Comparison of ENCODE assay signal across 18 cellular contexts in genomic region chr17:9381068-9381467, GRCh38.
A peak's percentile ranks its signal among the peaks of the same experiment; 100 is the strongest.
DNase-seq lines count a peak whose midpoint lies in the region; FAIRE-seq and TF ChIP-seq lines count a peak whose summit lies in the region.
"Had no signal": no experiment of that assay in that cellular context is flagged by ENCODE, and none has a peak within 500 bp of the region (broad histone marks: within the 10 kb centered on the region; RNA-seq: fewer than 3 reads in every experiment).

No MANE protein-coding gene starts in this region.

- H3K27me3 ChIP-seq in ACC112 (ENCODE audit: insufficient read depth, low read length), result no peaks in the 10 kb centered on the region
- no peaks in the 10 kb centered on the region for H3K27me3 ChIP-seq in endothelial cell of umbilical vein (ENCODE audit: control insufficient read depth in 2 of 2, insufficient read depth in 2 of 2, low read length in 2 of 2)
- no peaks in the 10 kb centered on the region for H3K27me3 ChIP-seq in esophagus muscularis mucosa
- H3K27me3 ChIP-seq in ovary, result no peaks in the 10 kb centered on the region
- H3K27me3 ChIP-seq: BLaER1 treated with 17β-estradiol and CSF1 and Interleukin-3, amounts not matched to agents 10 nM and 100 nM had no signal

- no peaks in the 10 kb centered on the region for H3K9me1 ChIP-seq in endothelial cell of umbilical vein (replicated peaks; ENCODE audit: control insufficient read depth, extremely low read depth, insufficient read depth, low read length)

- H4K20me1 ChIP-seq in endothelial cell of umbilical vein (replicated peaks; ENCODE audit: control insufficient read depth, extremely low read depth, insufficient read depth, low read length), result no peaks in the 10 kb centered on the region

- no peak overlapping the region for H3K9ac ChIP-seq in endothelial cell of umbilical vein (replicated peaks; ENCODE audit: extremely low read depth, insufficient read depth, low read length)
- H3K9ac ChIP-seq: BLaER1 treated with 17β-estradiol and CSF1 and Interleukin-3, amounts not matched to agents 10 nM and 100 nM had no signal

- H3K9me3 ChIP-seq in endothelial cell of umbilical vein (replicated peaks; ENCODE audit: control insufficient read depth, insufficient read depth, low read length), result no peaks in the 10 kb centered on the region
- no peaks in the 10 kb centered on the region for H3K9me3 ChIP-seq in esophagus muscularis mucosa
- no peaks in the 10 kb centered on the region for H3K9me3 ChIP-seq in ovary

- intact Hi-C loops in endothelial cell of umbilical vein (cut with micrococcal nuclease), result no loop called here
- intact Hi-C loops in activated T-helper 2 cell treated with anti-CD3 and anti-CD28 coated beads, Interferon-gamma antibody, Interleukin-2, Interleukin-4, amounts not matched to agents 10 μg/mL and 5 μg/mL and 100 μg/mL, durations not matched to agents 14 hours and 24 hours and 36 hours (cut with micrococcal nuclease), result no loop called here
- intact Hi-C loops in esophagus muscularis mucosa (cut with DNase I), result no loop called here
- intact Hi-C loops in ovary (cut with DNase I), result no loop called here

- H3K4me2 ChIP-seq in endothelial cell of umbilical vein (ENCODE audit: insufficient read depth, low read length), result no peak overlapping the region
- H3K4me2 ChIP-seq: BLaER1 treated with 17β-estradiol and CSF1 and Interleukin-3, amounts not matched to agents 10 nM and 100 nM had no signal

- H3K4me3 Mint-ChIP-seq in osteocyte (ENCODE audit: unreplicated experiment), result no peak overlapping the region
- H3K4me3 Mint-ChIP-seq in activated T-helper 2 cell treated with anti-CD3 and anti-CD28 coated beads, Interferon-gamma antibody, Interleukin-2, Interleukin-4, amounts not matched to agents 10 μg/mL and 5 μg/mL and 100 μg/mL, durations not matched to agents 14 hours and 24 hours and 36 hours (ENCODE audit: low read depth), result no peak overlapping the region
- H3K4me3 Mint-ChIP-seq: CD4-positive, alpha-beta T cell; HFFc6 had no signal

- peaks cover 9% of the 10 kb centered on the region for H3K36me3 Mint-ChIP-seq in osteocyte (ENCODE audit: unreplicated experiment)
- H3K36me3 Mint-ChIP-seq in activated T-helper 2 cell treated with anti-CD3 and anti-CD28 coated beads, Interferon-gamma antibody, Interleukin-2, Interleukin-4, amounts not matched to agents 10 μg/mL and 5 μg/mL and 100 μg/mL, durations not matched to agents 14 hours and 24 hours and 36 hours (ENCODE audit: low read depth), result peaks cover 12% of the 10 kb centered on the region

- H3K36me3 ChIP-seq in ACC112 (ENCODE audit: insufficient read depth, low read length) (peaks cover 8% of the 10 kb centered on the region; the same call in 1 of the 2 replicates), endothelial cell of umbilical vein (ENCODE audit: control insufficient read depth in 2 of 2, extremely low read depth in 1 of 2, insufficient read depth in 2 of 2, low read length in 2 of 2) (no peaks in the 10 kb centered on the region), esophagus muscularis mucosa (peaks cover 0 to 14% (median 8%) of the 10 kb centered on the region in 4 donors), ovary (no peaks in the 10 kb centered on the region)

- FAIRE-seq in endothelial cell of umbilical vein (lab: Jason Lieb, UNC), result peak; percentile 70
- FAIRE-seq: G401.6, GM12892 had no signal

- H3K4me1 ChIP-seq in ACC112 (ENCODE audit: control insufficient read depth, insufficient read depth, low read length, unreplicated experiment), result peaks cover 10% of the 10 kb centered on the region
- peaks cover 5% of the 10 kb centered on the region for H3K4me1 ChIP-seq in endothelial cell of umbilical vein (ENCODE audit: control insufficient read depth, extremely low read depth, insufficient read depth, low read length)
- no peaks in the 10 kb centered on the region for H3K4me1 ChIP-seq in esophagus muscularis mucosa
- H3K4me1 ChIP-seq in ovary (ENCODE audit: insufficient read depth), result no peaks in the 10 kb centered on the region

- no TSS peak for BruUV-seq in endothelial cell of umbilical vein (replicated peaks; lab: Mats Ljungman, UMichigan)

- TF ChIP-seq POLR2A in endothelial cell of umbilical vein (IDR thresholded peaks at IDR 0.05; ENCODE audit: low read depth, low read length) (no peak), esophagus muscularis mucosa (IDR thresholded peaks at IDR 0.05; ENCODE audit: low read depth) (no peak), ovary (IDR thresholded peaks at IDR 0.05) (no peak)

- H2AFZ ChIP-seq in ACC112 (ENCODE audit: low read length, unreplicated experiment), result no peak overlapping the region
- H2AFZ ChIP-seq in endothelial cell of umbilical vein (ENCODE audit: low read depth, low read length), result no peak overlapping the region

- DNase-seq in LHCN-M2 (ENCODE audit: low read depth), result peak; percentile 20
- DNase-seq in endothelial cell of umbilical vein (ENCODE audit: low read depth, low spot score), result peak; percentile 45
- no peak for DNase-seq in osteocyte (ENCODE audit: extremely low spot score, unreplicated experiment)
- DNase-seq in activated T-helper 2 cell treated with anti-CD3 and anti-CD28 coated beads, Interferon-gamma antibody, Interleukin-2, Interleukin-4, amounts not matched to agents 10 μg/mL and 5 μg/mL and 100 μg/mL, durations not matched to agents 14 hours and 24 hours and 36 hours (ENCODE audit: low spot score), result no peak
- DNase-seq in esophagus muscularis mucosa (ENCODE audit: extremely low spot score), result no peak
- no peak for DNase-seq in ovary
- DNase-seq in cerebellum (ENCODE audit: low spot score), result no peak
- DNase-seq: 8988T; ACHN; Calu3; CD4-positive, alpha-beta T cell; DMS 273 treated with DMSO at 0.1 percent for 48 hours; HCEC 1CT; HFFc6 had no signal

- H3K27me3 Mint-ChIP-seq in osteocyte (ENCODE audit: unreplicated experiment), result no peaks in the 10 kb centered on the region
- H3K27me3 Mint-ChIP-seq in activated T-helper 2 cell treated with anti-CD3 and anti-CD28 coated beads, Interferon-gamma antibody, Interleukin-2, Interleukin-4, amounts not matched to agents 10 μg/mL and 5 μg/mL and 100 μg/mL, durations not matched to agents 14 hours and 24 hours and 36 hours (ENCODE audit: low read depth), result no peaks in the 10 kb centered on the region
- H3K27me3 Mint-ChIP-seq: CD4-positive, alpha-beta T cell had no signal

- no peaks in the 10 kb centered on the region for H3K79me2 ChIP-seq in ACC112 (ENCODE audit: control insufficient read depth, insufficient read depth, low read length, unreplicated experiment)
- H3K79me2 ChIP-seq in endothelial cell of umbilical vein (ENCODE audit: control insufficient read depth, insufficient read depth, low read length), result no peaks in the 10 kb centered on the region

- H3K9me3 Mint-ChIP-seq in osteocyte (ENCODE audit: unreplicated experiment), result no peaks in the 10 kb centered on the region
- no peaks in the 10 kb centered on the region for H3K9me3 Mint-ChIP-seq in activated T-helper 2 cell treated with anti-CD3 and anti-CD28 coated beads, Interferon-gamma antibody, Interleukin-2, Interleukin-4, amounts not matched to agents 10 μg/mL and 5 μg/mL and 100 μg/mL, durations not matched to agents 14 hours and 24 hours and 36 hours
- H3K9me3 Mint-ChIP-seq: CD4-positive, alpha-beta T cell; HFFc6 had no signal

- CTCF ChIA-PET in endothelial cell of umbilical vein (lab: Charles Lee), result interaction anchor here (0.6 kb wide), 1 partner anchor 36 kb away, joined by 4 read pairs; no protein-coding TSS in a partner anchor

- H3K27ac Mint-ChIP-seq in osteocyte (ENCODE audit: unreplicated experiment), result peak overlapping the region; percentile 83
- no peak overlapping the region for H3K27ac Mint-ChIP-seq in activated T-helper 2 cell treated with anti-CD3 and anti-CD28 coated beads, Interferon-gamma antibody, Interleukin-2, Interleukin-4, amounts not matched to agents 10 μg/mL and 5 μg/mL and 100 μg/mL, durations not matched to agents 14 hours and 24 hours and 36 hours
- H3K27ac Mint-ChIP-seq: CD4-positive, alpha-beta T cell; HFFc6 had no signal

- H3K4me3 ChIP-seq in ACC112 (ENCODE audit: low read depth, low read length) (no peak overlapping the region), endothelial cell of umbilical vein (replicated peaks in 1 of 3; ENCODE audit: insufficient read depth in 1 of 3, low read depth in 1 of 3, low read length in 3 of 3) (no peak overlapping the region), esophagus muscularis mucosa (no peak overlapping the region), ovary (no peak overlapping the region)
- H3K4me3 ChIP-seq: BLaER1 treated with 17β-estradiol and CSF1 and Interleukin-3, amounts not matched to agents 10 nM and 100 nM had no signal

- dilution Hi-C loops in endothelial cell of umbilical vein (cut with MboI; ENCODE audit: extremely low pct_ligation_motif_present, low sequenced_read_pairs), result no loop called here

- no peak for TF ChIP-seq EP300 in esophagus muscularis mucosa (IDR thresholded peaks at IDR 0.05)
- no peak for TF ChIP-seq EP300 in ovary (IDR thresholded peaks at IDR 0.05)

- POLR2A ChIA-PET in endothelial cell of umbilical vein (lab: Charles Lee), result no interaction called here

- WGBS in esophagus muscularis mucosa, result 98% methylated on average over 2 of the region's 2 CpGs
- WGBS in ovary, 3 donors, result 96 to 98% (median 98%) methylated on average over 2 of the region's 2 CpGs

- no peak for TF ChIP-seq CTCF in endothelial cell of umbilical vein (IDR thresholded peaks at IDR 0.05; ENCODE audit: extremely low read depth in 1 of 2, insufficient read depth in 1 of 2, low read depth in 1 of 2, low read length in 2 of 2)
- no peak for TF ChIP-seq CTCF in osteocyte (IDR thresholded peaks at IDR 0.05)
- TF ChIP-seq CTCF in esophagus muscularis mucosa (IDR thresholded peaks at IDR 0.05), result no peak
- TF ChIP-seq CTCF in ovary (IDR thresholded peaks at IDR 0.05), result no peak

- 0 out of 2 replicates have a peak overlapping the region, but pooled peaks have one; percentile 0 for H3K27ac ChIP-seq in ACC112 (ENCODE audit: low read depth, low read length)
- no peak overlapping the region for H3K27ac ChIP-seq in endothelial cell of umbilical vein (ENCODE audit: insufficient read depth, low read depth, low read length)
- no peak overlapping the region for H3K27ac ChIP-seq in esophagus muscularis mucosa (replicated peaks in 1 of 4)
- H3K27ac ChIP-seq in ovary, result no peak overlapping the region
- H3K27ac ChIP-seq: BLaER1 treated with 17β-estradiol and CSF1 and Interleukin-3, amounts not matched to agents 10 nM and 100 nM had no signal

- H3K4me1 Mint-ChIP-seq in osteocyte (ENCODE audit: unreplicated experiment), result peaks cover 41% of the 10 kb centered on the region
- peaks cover 5% of the 10 kb centered on the region for H3K4me1 Mint-ChIP-seq in activated T-helper 2 cell treated with anti-CD3 and anti-CD28 coated beads, Interferon-gamma antibody, Interleukin-2, Interleukin-4, amounts not matched to agents 10 μg/mL and 5 μg/mL and 100 μg/mL, durations not matched to agents 14 hours and 24 hours and 36 hours (ENCODE audit: low read depth)

TF ChIP-seq in endothelial cell of umbilical vein, 7 proteins besides CTCF, POLR2A, EP300 and RAD21 (continues in another document):
- TF ChIP-seq GATA2 (IDR thresholded peaks at IDR 0.05; ENCODE audit: insufficient read depth, insufficient read length, low read depth, low read length), result no peak
- TF ChIP-seq FOS (IDR thresholded peaks at IDR 0.05; ENCODE audit: borderline replicate concordance, insufficient read depth, low read length), result no peak
- no peak for TF ChIP-seq POLR2AphosphoS5 (IDR thresholded peaks at IDR 0.05; ENCODE audit: insufficient read depth, low read depth, low read length)
- TF ChIP-seq EZH2 (IDR thresholded peaks at IDR 0.05; ENCODE audit: borderline replicate concordance, low read depth, low read length, severe bottlenecking), result no peak

Comparison
In these comparisons a context has a peak if more than half of its experiments do, and no peak if none do; other contexts are left out.
1. DNase-seq: peak in LHCN-M2 (single experiment) and endothelial cell of umbilical vein (single experiment); none in osteocyte (single experiment), activated T-helper 2 cell treated with anti-CD3 and anti-CD28 coated beads, Interferon-gamma antibody, Interleukin-2, Interleukin-4, amounts not matched to agents 10 μg/mL and 5 μg/mL and 100 μg/mL, durations not matched to agents 14 hours and 24 hours and 36 hours (single experiment), esophagus muscularis mucosa (single experiment), ovary (0 of 5) and cerebellum (single experiment).